17 cellular contexts compared by ENCODE assay signal in the genomic region with DNA sequence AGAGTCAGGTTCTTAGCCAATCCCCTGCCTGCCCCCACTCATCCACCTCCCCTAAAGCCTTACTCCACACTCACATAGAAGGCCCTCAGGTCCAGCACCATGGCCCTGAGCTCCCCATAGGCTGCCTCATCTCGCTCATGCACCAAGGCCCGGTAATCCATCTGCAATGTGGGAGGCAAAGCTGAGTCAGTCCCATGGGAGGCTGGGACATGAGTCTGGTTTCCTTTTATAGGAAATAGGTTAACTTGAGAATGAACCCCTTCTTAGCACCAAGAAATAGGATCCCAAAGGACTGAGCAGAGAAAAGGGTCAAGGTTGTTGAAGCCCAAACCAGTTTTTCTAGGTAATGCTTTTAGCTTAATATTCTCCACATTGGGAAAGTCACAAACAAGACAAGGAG. TPM values are rescaled to one million over a fixed set of nuclear protein-coding genes. Genes with fewer than 3 reads are reported as not detected.
DNase-seq lines count a peak whose midpoint lies in the region; TF ChIP-seq lines count a peak whose summit lies in the region.
"Had no signal": no experiment of that assay in that cellular context is flagged by ENCODE, and none has a peak within 500 bp of the region (broad histone marks: within the 10 kb centered on the region; RNA-seq: fewer than 3 reads in every experiment).

No MANE protein-coding gene starts in this region.

- TF ChIP-seq CTCF in 22Rv1 (IDR thresholded peaks at IDR 0.05) (no peak), suprapubic skin (IDR thresholded peaks at IDR 0.05) (no peak)

- peak overlapping the region; percentile 11 for H3K27ac Mint-ChIP-seq in activated T-helper 1 cell treated with anti-CD3 and anti-CD28 coated beads, Interleukin-12 subunit alpha, Interleukin-12 subunit beta, Interleukin-2, Interleukin-4 antibody, amounts not matched to agents 30 ng/mL and 10 ng/mL and 1 ng/mL, durations not matched to agents 14 hours and 24 hours and 36 hours
- H3K27ac Mint-ChIP-seq in immature natural killer cell = peak overlapping the region in 4 of 6 donors; percentile 60 to 70 (median 66)

- WGBS in suprapubic skin = 67% methylated on average over 2 of the region's 2 CpGs

- no peaks in the 10 kb centered on the region for H3K27me3 ChIP-seq in suprapubic skin
- H3K27me3 ChIP-seq: dorsolateral prefrontal cortex, vagina had no signal

- H3K9me3 ChIP-seq in suprapubic skin = no peaks in the 10 kb centered on the region
- H3K9me3 ChIP-seq: vagina had no signal

- DNase-seq in Daoy (ENCODE audit: low read depth) (peak; percentile 62), immature natural killer cell (no peak), suprapubic skin (ENCODE audit: low spot score in 2 of 2) (no peak), ecto neural progenitor cell (ENCODE audit: low spot score) (no peak), NCI-H345 treated with DMSO at 0.1 percent for 48 hours (lab: John Stamatoyannopoulos, UW; ENCODE audit: unreplicated experiment) (no peak), OCI-M1 (lab: John Stamatoyannopoulos, UW) (no peak)
- DNase-seq in activated T-helper 1 cell treated with anti-CD3 and anti-CD28 coated beads, Interleukin-12 subunit alpha, Interleukin-12 subunit beta, Interleukin-2, Interleukin-4 antibody, amounts not matched to agents 30 ng/mL and 10 ng/mL and 1 ng/mL, durations not matched to agents 14 hours and 24 hours and 36 hours (ENCODE audit: low spot score) = no peak
- DNase-seq: amygdala; foreskin melanocyte; GF-D8; islet precursor cell; NCI-H1105; NCI-H446 treated with DMSO at 0.1 percent for 48 hours; stimulated activated CD4-positive, alpha-beta T cell treated with anti-CD3 and anti-CD28 coated beads, Interleukin-1b, Interleukin-23, amount 100 ng/mL, for 48 hours had no signal

- H3K4me3 Mint-ChIP-seq in activated T-helper 1 cell treated with anti-CD3 and anti-CD28 coated beads, Interleukin-12 subunit alpha, Interleukin-12 subunit beta, Interleukin-2, Interleukin-4 antibody, amounts not matched to agents 30 ng/mL and 10 ng/mL and 1 ng/mL, durations not matched to agents 14 hours and 24 hours and 36 hours = peak overlapping the region; percentile 34
- H3K4me3 Mint-ChIP-seq in immature natural killer cell = peak overlapping the region in 3 of 5 donors; percentile 23 to 49 (median 30)

- no peak for TF ChIP-seq EP300 in suprapubic skin (IDR thresholded peaks at IDR 0.05)

- H3K4me1 ChIP-seq in suprapubic skin = peaks cover 52% of the 10 kb centered on the region

- H3K4me1 Mint-ChIP-seq in activated T-helper 1 cell treated with anti-CD3 and anti-CD28 coated beads, Interleukin-12 subunit alpha, Interleukin-12 subunit beta, Interleukin-2, Interleukin-4 antibody, amounts not matched to agents 30 ng/mL and 10 ng/mL and 1 ng/mL, durations not matched to agents 14 hours and 24 hours and 36 hours (ENCODE audit: low read depth) = peaks cover 68% of the 10 kb centered on the region
- H3K4me1 Mint-ChIP-seq in immature natural killer cell = peaks cover 68 to 77% of the 10 kb centered on the region in 2 donors

- H3K36me3 Mint-ChIP-seq in activated T-helper 1 cell treated with anti-CD3 and anti-CD28 coated beads, Interleukin-12 subunit alpha, Interleukin-12 subunit beta, Interleukin-2, Interleukin-4 antibody, amounts not matched to agents 30 ng/mL and 10 ng/mL and 1 ng/mL, durations not matched to agents 14 hours and 24 hours and 36 hours (ENCODE audit: low read depth) = peaks cover 50% of the 10 kb centered on the region
- H3K36me3 Mint-ChIP-seq in immature natural killer cell = peaks cover 7 to 23% (median 12%) of the 10 kb centered on the region in 3 donors

- no peaks in the 10 kb centered on the region for H3K9me3 Mint-ChIP-seq in activated T-helper 1 cell treated with anti-CD3 and anti-CD28 coated beads, Interleukin-12 subunit alpha, Interleukin-12 subunit beta, Interleukin-2, Interleukin-4 antibody, amounts not matched to agents 30 ng/mL and 10 ng/mL and 1 ng/mL, durations not matched to agents 14 hours and 24 hours and 36 hours
- H3K9me3 Mint-ChIP-seq in immature natural killer cell = no peaks in the 10 kb centered on the region

- peaks cover 21% of the 10 kb centered on the region for H3K36me3 ChIP-seq in suprapubic skin

- TF ChIP-seq POLR2A in suprapubic skin (IDR thresholded peaks at IDR 0.05) = no peak

- no peak overlapping the region for H3K4me3 ChIP-seq in suprapubic skin
- H3K4me3 ChIP-seq: dorsolateral prefrontal cortex, vagina had no signal

- intact Hi-C loops in activated T-helper 1 cell treated with anti-CD3 and anti-CD28 coated beads, Interleukin-12 subunit alpha, Interleukin-12 subunit beta, Interleukin-2, Interleukin-4 antibody, amounts not matched to agents 30 ng/mL and 10 ng/mL and 1 ng/mL, durations not matched to agents 14 hours and 24 hours and 36 hours (cut with micrococcal nuclease) = loop anchor here (10.0 kb wide), 1 partner anchor 819 kb away; the partner anchor contains the start of gene PABPN1

- H3K27me3 Mint-ChIP-seq in activated T-helper 1 cell treated with anti-CD3 and anti-CD28 coated beads, Interleukin-12 subunit alpha, Interleukin-12 subunit beta, Interleukin-2, Interleukin-4 antibody, amounts not matched to agents 30 ng/mL and 10 ng/mL and 1 ng/mL, durations not matched to agents 14 hours and 24 hours and 36 hours (ENCODE audit: insufficient read depth) = no peaks in the 10 kb centered on the region
- peaks cover 8 to 16% (median 10%) of the 10 kb centered on the region in 3 donors for H3K27me3 Mint-ChIP-seq in immature natural killer cell (ENCODE audit: low read depth in 3 of 3)

- peak overlapping the region; percentile 94; the same call in 1 of the 2 replicates for H3K27ac ChIP-seq in 22Rv1
- no peak overlapping the region for H3K27ac ChIP-seq in suprapubic skin

RNA-seq across cellular contexts. Expression of gene EMC9, which starts 2.1 kb away (rescaled TPM):
- 25.4 and 46.5 TPM in 2 replicates for total RNA-seq in Daoy (2014; rRNA removed; shearing (Covaris generic))
- total RNA-seq in activated T-helper 1 cell treated with anti-CD3 and anti-CD28 coated beads, Interleukin-12 subunit alpha, Interleukin-12 subunit beta, Interleukin-2, Interleukin-4 antibody, amounts not matched to agents 30 ng/mL and 10 ng/mL and 1 ng/mL, durations not matched to agents 14 hours and 24 hours and 36 hours = 22.9 and 28.3 TPM in 2 replicates
- polyA plus RNA-seq in immature natural killer cell = 10 to 100 TPM; 14.2 to 19.0 (median 17.6) TPM
- total RNA-seq in suprapubic skin = 10 to 100 TPM; 10.9 to 22.0 (median 14.1) TPM

RNA-seq across cellular contexts. Expression of gene PSME2, which starts 2.9 kb away (rescaled TPM):
- 241 and 245 TPM in 2 replicates for total RNA-seq in Daoy (2014; rRNA removed; shearing (Covaris generic))
- total RNA-seq in activated T-helper 1 cell treated with anti-CD3 and anti-CD28 coated beads, Interleukin-12 subunit alpha, Interleukin-12 subunit beta, Interleukin-2, Interleukin-4 antibody, amounts not matched to agents 30 ng/mL and 10 ng/mL and 1 ng/mL, durations not matched to agents 14 hours and 24 hours and 36 hours = 575 and 588 TPM in 2 replicates
- polyA plus RNA-seq in immature natural killer cell = 1,000 to 10,000 TPM in 1 of 3 donors, 100 to 1,000 TPM in 2; 650 to 1,160 (median 776) TPM
- total RNA-seq in suprapubic skin = 10 to 100 TPM; 39.3 to 75.2 (median 47.0) TPM

RNA-seq across cellular contexts. Expression of gene RNF31, which starts 3.8 kb away (rescaled TPM):
- total RNA-seq in Daoy (2014; rRNA removed; shearing (Covaris generic)) = 49.7 and 68.1 TPM in 2 replicates
- total RNA-seq in activated T-helper 1 cell treated with anti-CD3 and anti-CD28 coated beads, Interleukin-12 subunit alpha, Interleukin-12 subunit beta, Interleukin-2, Interleukin-4 antibody, amounts not matched to agents 30 ng/mL and 10 ng/mL and 1 ng/mL, durations not matched to agents 14 hours and 24 hours and 36 hours = 115 and 129 TPM in 2 replicates
- polyA plus RNA-seq in immature natural killer cell = 10 to 100 TPM; 41.5 to 62.9 (median 59.5) TPM
- total RNA-seq in suprapubic skin = 10 to 100 TPM; 62.3 to 97.2 (median 70.6) TPM

RNA-seq across cellular contexts. Expression of gene PSME1, which starts 7.5 kb away (rescaled TPM):
- 191 and 208 TPM in 2 replicates for total RNA-seq in Daoy (2014; rRNA removed; shearing (Covaris generic))
- 291 and 295 TPM in 2 replicates for total RNA-seq in activated T-helper 1 cell treated with anti-CD3 and anti-CD28 coated beads, Interleukin-12 subunit alpha, Interleukin-12 subunit beta, Interleukin-2, Interleukin-4 antibody, amounts not matched to agents 30 ng/mL and 10 ng/mL and 1 ng/mL, durations not matched to agents 14 hours and 24 hours and 36 hours
- polyA plus RNA-seq in immature natural killer cell = 1,000 to 10,000 TPM; 1,115 to 1,243 (median 1,240) TPM
- 100 to 1,000 TPM in 2 of 4 donors, 10 to 100 TPM in 2; 72.3 to 113 (median 91.1) TPM for total RNA-seq in suprapubic skin

RNA-seq across cellular contexts. Expression of gene FITM1, which starts 13.1 kb away (rescaled TPM):
- total RNA-seq in Daoy (2014; rRNA removed; shearing (Covaris generic)) = 2.7 TPM in 1 of 2 replicates, not detected in the other
- total RNA-seq in activated T-helper 1 cell treated with anti-CD3 and anti-CD28 coated beads, Interleukin-12 subunit alpha, Interleukin-12 subunit beta, Interleukin-2, Interleukin-4 antibody, amounts not matched to agents 30 ng/mL and 10 ng/mL and 1 ng/mL, durations not matched to agents 14 hours and 24 hours and 36 hours = 0.26 TPM in 1 of 2 replicates, not detected in the other
- polyA plus RNA-seq in immature natural killer cell = under 1 TPM; 0.28 to 0.90 (median 0.85) TPM
- 1 to 10 TPM in 3 of 4 donors, not detected in 1; 1.7 to 3.4 (median 2.3) TPM for total RNA-seq in suprapubic skin
- total RNA-seq: vagina had no signal
